ENCODE assay signal across 16 cellular contexts in the genomic region with DNA sequence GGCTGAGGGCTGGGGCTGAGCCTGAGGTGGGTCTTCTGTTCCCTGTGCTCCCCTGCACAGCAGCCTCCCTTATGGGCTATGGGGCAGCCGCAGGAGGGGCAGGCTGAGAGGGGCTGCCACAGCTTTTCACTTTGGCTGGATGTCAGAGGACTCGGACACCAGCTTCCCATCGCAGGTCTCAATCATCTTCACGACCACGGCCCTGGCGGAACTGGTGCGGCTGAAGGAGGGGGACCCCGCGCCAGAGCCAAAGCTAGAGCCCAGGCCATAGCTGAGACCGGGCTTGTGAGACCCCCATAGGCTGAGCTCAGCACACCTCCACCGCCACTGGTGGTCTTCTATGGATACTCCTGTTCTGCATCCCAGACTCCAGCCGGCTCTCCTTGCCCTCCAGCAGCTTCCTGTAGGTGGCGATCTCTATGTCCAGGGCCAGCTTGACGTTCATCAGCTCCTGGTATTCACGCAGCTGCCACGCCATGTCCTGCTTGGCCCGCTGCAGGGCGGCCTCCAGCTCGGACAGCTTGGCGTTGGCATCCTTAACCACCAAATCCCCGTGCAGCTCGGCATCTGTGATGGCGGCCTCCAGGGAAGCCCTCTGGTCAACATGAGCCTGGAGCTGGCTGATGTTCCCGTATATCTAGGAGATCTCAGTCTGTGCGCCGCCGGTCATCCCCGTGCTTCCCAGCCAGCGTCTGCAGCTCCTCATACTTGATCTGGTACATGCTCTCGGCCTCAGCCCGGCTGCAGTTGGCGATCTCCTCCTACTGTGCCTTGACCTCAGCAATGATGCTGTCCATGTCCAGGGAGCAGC.
DNase-seq lines count a peak whose midpoint lies in the region; ATAC-seq and TF ChIP-seq lines count a peak whose summit lies in the region.
"Had no signal": no experiment of that assay in that cellular context is flagged by ENCODE, and none has a peak within 500 bp of the region (broad histone marks: within the 10 kb centered on the region; RNA-seq: fewer than 3 reads in every experiment).

No MANE protein-coding gene starts in this region.

- H4K8ac ChIP-seq in neuronal stem cell (ENCODE audit: low read depth, low read length): no peak overlapping the region

- 91% methylated on average over 32 of the region's 32 CpGs for WGBS in right cardiac atrium
- WGBS in neuronal stem cell (ENCODE audit: extremely low coverage in 2 of 2, insufficient read length in 2 of 2, insufficient replicate concordance in 1 of 2), 2 donors: no CpG with 5 or more reads among the region's 32 CpGs

- ATAC-seq in right cardiac atrium (no peak), GM19351 (IDR thresholded peaks at IDR 0.05; ENCODE audit: unreplicated experiment) (no peak)
- ATAC-seq: Panc1 had no signal

- DNase-seq in right cardiac atrium (peak; percentile 8 to 45 (median 33)), right atrium auricular region (ENCODE audit: low spot score) (no peak), chondrocyte (ENCODE audit: low spot score) (peak; percentile 71), neuronal stem cell (ENCODE audit: low spot score) (no peak), NCI-H2029 (lab: John Stamatoyannopoulos, UW) (no peak), progenitor cell of endocrine pancreas (ENCODE audit: low spot score, unreplicated experiment) (no peak)
- DNase-seq in activated naive CD4-positive, alpha-beta T cell treated with anti-CD3 and anti-CD28 coated beads, Interleukin-2, amount 50 U/mL, for 16 hours: no peak
- DNase-seq: HCEC 1CT, NCI-H1105, NCI-H1694, NCI-H226, NCI-H524 treated with DMSO at 0.1 percent for 48 hours, Right ventricle myocardium superior had no signal

- H2AK5ac ChIP-seq in neuronal stem cell (ENCODE audit: low read depth, low read length): peak overlapping the region; percentile 4

- no peak overlapping the region for H3K27ac ChIP-seq in right cardiac atrium (ENCODE audit: low read length)
- no peak overlapping the region for H3K27ac ChIP-seq in right atrium auricular region
- H3K27ac ChIP-seq in neuronal stem cell (replicated peaks; ENCODE audit: low read length): no peak overlapping the region
- H3K27ac ChIP-seq: BLaER1 treated with 17β-estradiol and CSF1 and Interleukin-3, amounts not matched to agents 10 nM and 100 nM had no signal

- peak overlapping the region; percentile 31 for H3K23ac ChIP-seq in neuronal stem cell (ENCODE audit: low read depth, low read length, poor library complexity)

- no peak overlapping the region for H2BK5ac ChIP-seq in neuronal stem cell (ENCODE audit: low read length)

- no peak overlapping the region for H3K14ac ChIP-seq in neuronal stem cell (ENCODE audit: low read length)

- no peak overlapping the region for H3K4me2 ChIP-seq in neuronal stem cell (ENCODE audit: insufficient read depth, low read length, poor library complexity, severe bottlenecking)
- H3K4me2 ChIP-seq: BLaER1 treated with 17β-estradiol and CSF1 and Interleukin-3, amounts not matched to agents 10 nM and 100 nM had no signal

- H3K9me3 Mint-ChIP-seq in chondrocyte (ENCODE audit: low read depth) (peaks cover 6% of the 10 kb centered on the region), progenitor cell of endocrine pancreas (ENCODE audit: low read depth) (peaks cover 12% of the 10 kb centered on the region)

- peak overlapping the region; percentile 2 for H2BK12ac ChIP-seq in neuronal stem cell (ENCODE audit: low read length)

- H3K4me1 Mint-ChIP-seq in chondrocyte (ENCODE audit: low read depth): no peaks in the 10 kb centered on the region
- peaks cover 10% of the 10 kb centered on the region for H3K4me1 Mint-ChIP-seq in progenitor cell of endocrine pancreas (ENCODE audit: low read depth)

- H3K27ac Mint-ChIP-seq in chondrocyte (ENCODE audit: unreplicated experiment): no peak overlapping the region
- H3K27ac Mint-ChIP-seq in progenitor cell of endocrine pancreas: no peak overlapping the region

- no peak for TF ChIP-seq CTCF in right atrium auricular region (IDR thresholded peaks at IDR 0.05)
- TF ChIP-seq CTCF in chondrocyte (IDR thresholded peaks at IDR 0.05): no peak
- no peak for TF ChIP-seq CTCF in progenitor cell of endocrine pancreas (IDR thresholded peaks at IDR 0.05; ENCODE audit: unreplicated experiment)

- intact Hi-C loops in right cardiac atrium (cut with DNase I): no loop called here

- no peaks in the 10 kb centered on the region for H3K79me1 ChIP-seq in neuronal stem cell (ENCODE audit: low read depth, low read length)

- no peak overlapping the region for H2BK15ac ChIP-seq in neuronal stem cell (ENCODE audit: low read length)

- H2AFZ ChIP-seq in neuronal stem cell (ENCODE audit: low read length): no peak overlapping the region

- no peaks in the 10 kb centered on the region for H3K9me3 ChIP-seq in right cardiac atrium (ENCODE audit: control insufficient read depth, low read length)
- H3K9me3 ChIP-seq in right atrium auricular region: no peaks in the 10 kb centered on the region
- no peaks in the 10 kb centered on the region for H3K9me3 ChIP-seq in neuronal stem cell (replicated peaks in 1 of 2; ENCODE audit: control insufficient read depth in 2 of 2, insufficient read depth in 1 of 2, low read depth in 1 of 2, low read length in 2 of 2)
- H3K9me3 ChIP-seq: BLaER1 treated with 17β-estradiol and CSF1 and Interleukin-3, amounts not matched to agents 10 nM and 100 nM had no signal

- no peak overlapping the region for H3K9ac ChIP-seq in neuronal stem cell (ENCODE audit: low read depth, low read length, poor library complexity)
- H3K9ac ChIP-seq: BLaER1 treated with 17β-estradiol and CSF1 and Interleukin-3, amounts not matched to agents 10 nM and 100 nM had no signal

- H3K36me3 Mint-ChIP-seq in chondrocyte (ENCODE audit: low read depth): no peaks in the 10 kb centered on the region
- H3K36me3 Mint-ChIP-seq in progenitor cell of endocrine pancreas (ENCODE audit: insufficient read depth): no peaks in the 10 kb centered on the region

- H3K4me3 ChIP-seq in right cardiac atrium (ENCODE audit: low read length) (no peak overlapping the region), right atrium auricular region (no peak overlapping the region), neuronal stem cell (ENCODE audit: low read length in 2 of 2) (no peak overlapping the region)
- H3K4me3 ChIP-seq: BLaER1 treated with 17β-estradiol and CSF1 and Interleukin-3, amounts not matched to agents 10 nM and 100 nM had no signal

- H3K4ac ChIP-seq in neuronal stem cell (ENCODE audit: low read length): no peak overlapping the region

- H3K27me3 Mint-ChIP-seq in chondrocyte (ENCODE audit: low read depth) (no peaks in the 10 kb centered on the region), progenitor cell of endocrine pancreas (no peaks in the 10 kb centered on the region)

- H3K36me3 ChIP-seq in right atrium auricular region: no peaks in the 10 kb centered on the region
- H3K36me3 ChIP-seq in neuronal stem cell (replicated peaks in 1 of 2; ENCODE audit: control insufficient read depth in 2 of 2, insufficient read depth in 2 of 2, low read length in 2 of 2): no peaks in the 10 kb centered on the region
- H3K36me3 ChIP-seq: BLaER1 treated with 17β-estradiol and CSF1 and Interleukin-3, amounts not matched to agents 10 nM and 100 nM had no signal

- H3K4me1 ChIP-seq in right cardiac atrium (ENCODE audit: control insufficient read depth, insufficient read depth, low read length) (no peaks in the 10 kb centered on the region), right atrium auricular region (no peaks in the 10 kb centered on the region), neuronal stem cell (ENCODE audit: control insufficient read depth in 2 of 2, insufficient read depth in 1 of 2, low read depth in 1 of 2, low read length in 2 of 2) (peaks cover 0 to 6% of the 10 kb centered on the region in 2 donors)
- H3K4me1 ChIP-seq: BLaER1 treated with 17β-estradiol and CSF1 and Interleukin-3, amounts not matched to agents 10 nM and 100 nM had no signal

- peak overlapping the region; percentile 58 for H3K18ac ChIP-seq in neuronal stem cell (ENCODE audit: low read length)

- no peak overlapping the region for H3K4me3 Mint-ChIP-seq in chondrocyte (ENCODE audit: unreplicated experiment)
- no peak overlapping the region for H3K4me3 Mint-ChIP-seq in progenitor cell of endocrine pancreas (ENCODE audit: low read depth)

- no peak overlapping the region for H4K91ac ChIP-seq in neuronal stem cell (ENCODE audit: low read depth, low read length, poor library complexity)

- no peak overlapping the region for H2BK120ac ChIP-seq in neuronal stem cell (ENCODE audit: low read depth, low read length)

- H3K27me3 ChIP-seq in right cardiac atrium (ENCODE audit: control insufficient read depth, insufficient read depth) (no peaks in the 10 kb centered on the region), right atrium auricular region (no peaks in the 10 kb centered on the region), neuronal stem cell (ENCODE audit: control insufficient read depth in 3 of 3, insufficient read depth in 3 of 3, low read depth in 1 of 3, low read length in 3 of 3) (no peaks in the 10 kb centered on the region)
- H3K27me3 ChIP-seq: BLaER1 treated with 17β-estradiol and CSF1 and Interleukin-3, amounts not matched to agents 10 nM and 100 nM had no signal

Comparison
In these comparisons a context has a peak if more than half of its experiments do, and no peak if none do; other contexts are left out.
1. DNase-seq: peak in right cardiac atrium (3 of 3) and chondrocyte (single experiment); none in right atrium auricular region (single experiment), neuronal stem cell (single experiment), NCI-H2029 (single experiment), progenitor cell of endocrine pancreas (single experiment) and activated naive CD4-positive, alpha-beta T cell treated with anti-CD3 and anti-CD28 coated beads, Interleukin-2, amount 50 U/mL, for 16 hours (single experiment).